Comparison of ENCODE assay signal across 11 cellular contexts in genomic region chr17:48102700-48103378, GRCh38. TPM values are rescaled to one million over a fixed set of nuclear protein-coding genes. Genes with fewer than 3 reads are reported as not detected.
A peak's percentile ranks its signal among the peaks of the same experiment; 100 is the strongest.
DNase-seq lines count a peak whose midpoint lies in the region; ATAC-seq, FAIRE-seq and TF ChIP-seq lines count a peak whose summit lies in the region.
"Had no signal": no experiment of that assay in that cellular context is flagged by ENCODE, and none has a peak within 500 bp of the region (broad histone marks: within the 10 kb centered on the region; RNA-seq: fewer than 3 reads in every experiment).

No MANE protein-coding gene starts in this region.

- POLR2A ChIA-PET in HepG2 (lab: Yijun Ruan, JAX) = interaction anchor here (1.7 kb wide), 1 partner anchor 54 kb away, joined by 5 read pairs; the partner anchor contains the start of gene NFE2L1

- CTCF ChIA-PET in HepG2 (lab: Yijun Ruan, JAX; ENCODE audit: low intra/inter-chr PET ratio, low total read pairs) = no interaction called here

- peak overlapping the region; percentile 70 for H2AFZ ChIP-seq in HepG2 (ENCODE audit: low read length)

- no peaks in the 10 kb centered on the region for H3K27me3 Mint-ChIP-seq in chondrocyte (ENCODE audit: low read depth)

- H3K9me3 Mint-ChIP-seq in chondrocyte (ENCODE audit: low read depth) = no peaks in the 10 kb centered on the region

- no peaks in the 10 kb centered on the region for H3K36me3 ChIP-seq in HepG2 (replicated peaks in 1 of 2; ENCODE audit: control insufficient read depth in 1 of 2, insufficient read depth in 2 of 2, low read length in 2 of 2)
- no peaks in the 10 kb centered on the region for H3K36me3 ChIP-seq in right lobe of liver
- no peaks in the 10 kb centered on the region for H3K36me3 ChIP-seq in testis (ENCODE audit: low read depth, missing control alignments)

- DNase-seq in HepG2 (ENCODE audit: low spot score) (peak; percentile 30), right lobe of liver (no peak), SK-MEL-5 (ENCODE audit: low read depth, low spot score) (peak; percentile 39), chondrocyte (ENCODE audit: low spot score) (peak; percentile 2), testis (peak; percentile 68), SHP77 (lab: John Stamatoyannopoulos, UW) (no peak), retina (no peak)
- DNase-seq: activated CD8-positive, alpha-beta memory T cell treated with anti-CD3 and anti-CD28 coated beads, Interleukin-2, amount 50 U/mL, for 4 hours; COR-L47; NCI-H1105 treated with DMSO at 0.1 percent for 48 hours had no signal

- no TSS peak for BruUV-seq in HepG2 (replicated peaks; lab: Mats Ljungman, UMichigan)

- no peaks in the 10 kb centered on the region for H3K9me3 ChIP-seq in HepG2 (ENCODE audit: low read length)
- no peaks in the 10 kb centered on the region for H3K9me3 ChIP-seq in right lobe of liver
- H3K9me3 ChIP-seq in testis = no peaks in the 10 kb centered on the region

- H3K4me3 ChIP-seq in HepG2 (replicated peaks in 1 of 3; ENCODE audit: insufficient read depth in 1 of 3, low read depth in 2 of 3, low read length in 3 of 3) = no peak overlapping the region
- H3K4me3 ChIP-seq in right lobe of liver = no peak overlapping the region
- no peak overlapping the region for H3K4me3 ChIP-seq in testis

- TF ChIP-seq POLR2A in HepG2 (IDR thresholded peaks at IDR 0.05; ENCODE audit: insufficient read depth in 1 of 2, low read depth in 2 of 2, low read length in 2 of 2) = no peak
- TF ChIP-seq POLR2A in right lobe of liver (IDR thresholded peaks at IDR 0.05) = no peak
- TF ChIP-seq POLR2A in testis (IDR thresholded peaks at IDR 0.05) = no peak

- in situ Hi-C loops in HepG2 (cut with HindIII; ENCODE audit: extremely low pct_ligation_motif_present, low pct_unique_long_range_greater_than_20kb) = no loop called here
- in situ Hi-C loops in SK-MEL-5 (cut with HindIII; ENCODE audit: low pct_unique_long_range_greater_than_20kb, low sequenced_read_pairs) = no loop called here

- WGBS in HepG2 (ENCODE audit: low lambda C conversion rate) = 59% methylated on average over 5 of the region's 5 CpGs
- WGBS in right lobe of liver (ENCODE audit: insufficient coverage, low coverage, low lambda C conversion rate, missing lambda C conversion rate) = 62% methylated on average over 5 of the region's 5 CpGs
- WGBS in testis, 2 donors = 74 to 81% methylated on average over 5 of the region's 5 CpGs

- FAIRE-seq in HepG2 (lab: Jason Lieb, UNC) = no peak

- H3K27me3 ChIP-seq in HepG2 (ENCODE audit: control insufficient read depth in 1 of 2, insufficient read depth in 2 of 2, low read length in 2 of 2) (no peaks in the 10 kb centered on the region; a peak in 2 of 5 replicates), right lobe of liver (no peaks in the 10 kb centered on the region), testis (no peaks in the 10 kb centered on the region)

- H3K4me1 ChIP-seq in HepG2 (ENCODE audit: insufficient read depth, low read length) = peaks cover 31% of the 10 kb centered on the region
- H3K4me1 ChIP-seq in right lobe of liver = peaks cover 0 to 6% (median 0%) of the 10 kb centered on the region in 4 donors
- H3K4me1 ChIP-seq in testis = peaks cover 7% of the 10 kb centered on the region

- H4K20me1 ChIP-seq in HepG2 (ENCODE audit: insufficient read depth, low read length) = no peaks in the 10 kb centered on the region

- no peak overlapping the region for H3K4me2 ChIP-seq in HepG2 (ENCODE audit: low read depth, low read length)

- peaks cover 28% of the 10 kb centered on the region for H3K4me1 Mint-ChIP-seq in chondrocyte (ENCODE audit: low read depth)

- H3K27ac ChIP-seq in HepG2 (ENCODE audit: extremely low read length, insufficient read depth, low read length) (no peak overlapping the region), right lobe of liver (no peak overlapping the region), testis (no peak overlapping the region)

- intact Hi-C loops in HepG2 (cut with micrococcal nuclease; ENCODE audit: unreplicated experiment) (no loop called here), right lobe of liver (cut with DNase I) (no loop called here), testis (cut with DNase I; ENCODE audit: low total_unique reads) (no loop called here)

- no peak overlapping the region for H3K9ac ChIP-seq in HepG2 (ENCODE audit: insufficient read depth, low read depth, low read length)

- TF ChIP-seq RAD21 in HepG2 (CRISPR knock-in tag; IDR thresholded peaks at IDR 0.05) = no peak

- peaks cover 27% of the 10 kb centered on the region for H3K79me2 ChIP-seq in HepG2 (ENCODE audit: insufficient read depth, low read length)

- TF ChIP-seq EP300 in HepG2 (IDR thresholded peaks at IDR 0.05; ENCODE audit: low read depth in 2 of 2, low read length in 2 of 2) (no peak), HepG2 (CRISPR knock-in tag; IDR thresholded peaks at IDR 0.05; ENCODE audit: borderline replicate concordance) (no peak)

- no peak for ATAC-seq in HepG2
- ATAC-seq in right lobe of liver = no peak
- no peak for ATAC-seq in GM21723 (IDR thresholded peaks at IDR 0.05; ENCODE audit: unreplicated experiment)

- peak overlapping the region; percentile 28 for H3K4me3 Mint-ChIP-seq in chondrocyte (ENCODE audit: unreplicated experiment)

- TF ChIP-seq CTCF in HepG2 (CRISPR knock-in tag; IDR thresholded peaks at IDR 0.05) = no peak
- no peak for TF ChIP-seq CTCF in right lobe of liver (IDR thresholded peaks at IDR 0.05)
- TF ChIP-seq CTCF in chondrocyte (IDR thresholded peaks at IDR 0.05) = no peak
- TF ChIP-seq CTCF in testis (IDR thresholded peaks at IDR 0.05) = no peak

- no peaks in the 10 kb centered on the region for H3K36me3 Mint-ChIP-seq in chondrocyte (ENCODE audit: low read depth)

- peak overlapping the region; percentile 47 for H3K27ac Mint-ChIP-seq in chondrocyte (ENCODE audit: unreplicated experiment)

RNA-seq across cellular contexts. Expression of gene CBX1, which starts 1.6 kb away (rescaled TPM):
- total RNA-seq in HepG2 (2016; rRNA removed; fragmentation: Illumina TruSeq; extraction: Trizol) (108 and 143 TPM in 2 replicates), right lobe of liver (10 to 100 TPM in 2 of 6 experiments, 1 to 10 TPM in 4; 7.0 to 10.5 (median 9.9) TPM), chondrocyte (73.6 to 78.2 TPM (median 74.9 TPM) in 3 replicates), testis (10 to 100 TPM; 59.9 to 70.1 TPM)
- 16.2 and 17.8 TPM in 2 replicates for total RNA-seq in HepG2 (2016; cell fraction: cytosol; rRNA removed; fragmentation: Illumina TruSeq; extraction: Trizol; ENCODE audit: low read depth)
- 108 and 140 TPM in 2 replicates for total RNA-seq in HepG2 (2016; cell fraction: insoluble cytoplasmic fraction; rRNA removed; fragmentation: Illumina TruSeq; extraction: Trizol)
- total RNA-seq in HepG2 (2016; cell fraction: membrane; rRNA removed; fragmentation: Illumina TruSeq; extraction: Trizol) = 67.2 and 72.5 TPM in 2 replicates
- 42.1 and 47.3 TPM in 2 replicates for total RNA-seq in HepG2 (2016; cell fraction: nucleus; rRNA removed; fragmentation: Illumina TruSeq; extraction: Trizol)
- polyA plus RNA-seq in HepG2 (2011; rRNA removed) (14.1 and 17.8 TPM in 2 replicates), testis (ENCODE audit: insufficient read depth, low read depth, low replicate concordance) (123 TPM)
- 10.3 and 14.7 TPM in 2 replicates for polyA plus RNA-seq in HepG2 (2011; cell fraction: cytosol; rRNA removed)
- polyA plus RNA-seq in HepG2 (2011; cell fraction: nucleus; rRNA removed) = 6.8 and 9.2 TPM in 2 replicates
- polyA plus RNA-seq in HepG2 (2012) = 50.0 and 59.7 TPM in 2 replicates
- 17.9 and 19.4 TPM in 2 replicates for polyA plus RNA-seq in HepG2 (2016; cell fraction: cytosol; fragmentation: Illumina TruSeq; extraction: Trizol; ENCODE audit: low read depth)
- 155 TPM in 2 replicates for polyA plus RNA-seq in HepG2 (2016; cell fraction: insoluble cytoplasmic fraction; fragmentation: Illumina TruSeq; extraction: Trizol; ENCODE audit: low read depth)
- 52.8 TPM in 2 replicates for polyA plus RNA-seq in HepG2 (2016; cell fraction: membrane; fragmentation: Illumina TruSeq; extraction: Trizol; ENCODE audit: low read depth)
- 70.7 and 71.8 TPM in 2 replicates for polyA plus RNA-seq in HepG2 (2016; cell fraction: nucleus; fragmentation: Illumina TruSeq; extraction: Trizol; ENCODE audit: insufficient read depth, low read depth)
- polyA minus RNA-seq in HepG2 (2011; rRNA and poly(A)+ RNA removed; ENCODE audit: low replicate concordance) = 6.5 and 6.7 TPM in 2 replicates
- 12.5 and 14.1 TPM in 2 replicates for polyA minus RNA-seq in HepG2 (2011; cell fraction: cytosol; rRNA and poly(A)+ RNA removed)
- polyA minus RNA-seq in HepG2 (2011; cell fraction: nucleus; rRNA and poly(A)+ RNA removed) = 9.0 and 9.3 TPM in 2 replicates
- 43.9 and 47.2 TPM in 2 replicates for total RNA-seq in SK-MEL-5 (2014; rRNA removed; shearing (Covaris generic))
- 46.9 and 61.0 TPM in 2 replicates for polyA plus RNA-seq in SK-MEL-5 (2015; cell fraction: cytosol; rRNA removed)
- polyA plus RNA-seq in SK-MEL-5 (2015; cell fraction: nucleus; rRNA removed) = 21.4 and 24.2 TPM in 2 replicates

RNA-seq across cellular contexts. Expression of gene SNX11, which starts 4.7 kb away (rescaled TPM):
- total RNA-seq in HepG2 (2016; rRNA removed; fragmentation: Illumina TruSeq; extraction: Trizol) (14.0 and 15.9 TPM in 2 replicates), right lobe of liver (10 to 100 TPM in 3 of 6 experiments, 1 to 10 TPM in 3; 7.2 to 11.7 (median 9.2) TPM), chondrocyte (22.3 to 24.7 TPM (median 22.5 TPM) in 3 replicates), testis (10 to 100 TPM; 20.3 to 23.1 TPM)
- 6.2 and 6.3 TPM in 2 replicates for total RNA-seq in HepG2 (2016; cell fraction: cytosol; rRNA removed; fragmentation: Illumina TruSeq; extraction: Trizol; ENCODE audit: low read depth)
- total RNA-seq in HepG2 (2016; cell fraction: insoluble cytoplasmic fraction; rRNA removed; fragmentation: Illumina TruSeq; extraction: Trizol) = 13.8 and 15.9 TPM in 2 replicates
- 14.3 and 16.5 TPM in 2 replicates for total RNA-seq in HepG2 (2016; cell fraction: membrane; rRNA removed; fragmentation: Illumina TruSeq; extraction: Trizol)
- total RNA-seq in HepG2 (2016; cell fraction: nucleus; rRNA removed; fragmentation: Illumina TruSeq; extraction: Trizol) = 11.5 and 12.4 TPM in 2 replicates
- polyA plus RNA-seq in HepG2 (2011; rRNA removed) (12.9 and 14.0 TPM in 2 replicates), testis (ENCODE audit: insufficient read depth, low read depth, low replicate concordance) (23.1 TPM)
- polyA plus RNA-seq in HepG2 (2011; cell fraction: cytosol; rRNA removed) = 11.7 and 14.4 TPM in 2 replicates
- polyA plus RNA-seq in HepG2 (2011; cell fraction: nucleus; rRNA removed) = 10.4 and 12.3 TPM in 2 replicates
- polyA plus RNA-seq in HepG2 (2012) = 9.6 and 9.7 TPM in 2 replicates
- polyA plus RNA-seq in HepG2 (2016; cell fraction: cytosol; fragmentation: Illumina TruSeq; extraction: Trizol; ENCODE audit: low read depth) = 4.2 TPM in 2 replicates
- 17.1 and 18.0 TPM in 2 replicates for polyA plus RNA-seq in HepG2 (2016; cell fraction: insoluble cytoplasmic fraction; fragmentation: Illumina TruSeq; extraction: Trizol; ENCODE audit: low read depth)
- 11.9 and 13.2 TPM in 2 replicates for polyA plus RNA-seq in HepG2 (2016; cell fraction: membrane; fragmentation: Illumina TruSeq; extraction: Trizol; ENCODE audit: low read depth)
- polyA plus RNA-seq in HepG2 (2016; cell fraction: nucleus; fragmentation: Illumina TruSeq; extraction: Trizol; ENCODE audit: insufficient read depth, low read depth) = 19.4 and 22.2 TPM in 2 replicates
- polyA minus RNA-seq in HepG2 (2011; rRNA and poly(A)+ RNA removed; ENCODE audit: low replicate concordance) = 14.4 and 17.8 TPM in 2 replicates
- polyA minus RNA-seq in HepG2 (2011; cell fraction: cytosol; rRNA and poly(A)+ RNA removed) = 6.2 and 7.3 TPM in 2 replicates
- 11.1 and 12.1 TPM in 2 replicates for polyA minus RNA-seq in HepG2 (2011; cell fraction: nucleus; rRNA and poly(A)+ RNA removed)
- 11.0 and 13.0 TPM in 2 replicates for total RNA-seq in SK-MEL-5 (2014; rRNA removed; shearing (Covaris generic))
- polyA plus RNA-seq in SK-MEL-5 (2015; cell fraction: cytosol; rRNA removed) = 16.9 and 21.1 TPM in 2 replicates
- 25.1 and 30.3 TPM in 2 replicates for polyA plus RNA-seq in SK-MEL-5 (2015; cell fraction: nucleus; rRNA removed)

RNA-seq across cellular contexts. Expression of gene NFE2L1, which starts 54.7 kb away (rescaled TPM):
- total RNA-seq in HepG2 (2016; rRNA removed; fragmentation: Illumina TruSeq; extraction: Trizol) (53.7 and 67.0 TPM in 2 replicates), right lobe of liver (100 to 1,000 TPM in 4 of 6 experiments, 10 to 100 TPM in 2; 63.1 to 156 (median 117) TPM), chondrocyte (290 to 445 TPM (median 444 TPM) in 3 replicates), testis (100 to 1,000 TPM; 180 to 199 TPM)
- 4.7 and 5.3 TPM in 2 replicates for total RNA-seq in HepG2 (2016; cell fraction: cytosol; rRNA removed; fragmentation: Illumina TruSeq; extraction: Trizol; ENCODE audit: low read depth)
- total RNA-seq in HepG2 (2016; cell fraction: insoluble cytoplasmic fraction; rRNA removed; fragmentation: Illumina TruSeq; extraction: Trizol) = 48.3 and 75.7 TPM in 2 replicates
- total RNA-seq in HepG2 (2016; cell fraction: membrane; rRNA removed; fragmentation: Illumina TruSeq; extraction: Trizol) = 18.1 and 20.9 TPM in 2 replicates
- total RNA-seq in HepG2 (2016; cell fraction: nucleus; rRNA removed; fragmentation: Illumina TruSeq; extraction: Trizol) = 60.7 and 74.8 TPM in 2 replicates
- polyA plus RNA-seq in HepG2 (2011; rRNA removed) (234 and 278 TPM in 2 replicates), testis (ENCODE audit: insufficient read depth, low read depth, low replicate concordance) (193 TPM)
- polyA plus RNA-seq in HepG2 (2011; cell fraction: cytosol; rRNA removed) = 165 and 176 TPM in 2 replicates
- polyA plus RNA-seq in HepG2 (2011; cell fraction: nucleus; rRNA removed) = 160 and 175 TPM in 2 replicates
- polyA plus RNA-seq in HepG2 (2012) = 180 and 241 TPM in 2 replicates
- 4.2 and 4.4 TPM in 2 replicates for polyA plus RNA-seq in HepG2 (2016; cell fraction: cytosol; fragmentation: Illumina TruSeq; extraction: Trizol; ENCODE audit: low read depth)
- polyA plus RNA-seq in HepG2 (2016; cell fraction: insoluble cytoplasmic fraction; fragmentation: Illumina TruSeq; extraction: Trizol; ENCODE audit: low read depth) = 37.5 and 44.9 TPM in 2 replicates
- polyA plus RNA-seq in HepG2 (2016; cell fraction: membrane; fragmentation: Illumina TruSeq; extraction: Trizol; ENCODE audit: low read depth) = 11.3 and 11.8 TPM in 2 replicates
- polyA plus RNA-seq in HepG2 (2016; cell fraction: nucleus; fragmentation: Illumina TruSeq; extraction: Trizol; ENCODE audit: insufficient read depth, low read depth) = 92.7 and 103 TPM in 2 replicates
- 108 and 333 TPM in 2 replicates for polyA minus RNA-seq in HepG2 (2011; rRNA and poly(A)+ RNA removed; ENCODE audit: low replicate concordance)
- polyA minus RNA-seq in HepG2 (2011; cell fraction: cytosol; rRNA and poly(A)+ RNA removed) = 114 and 124 TPM in 2 replicates
- 57.3 and 65.6 TPM in 2 replicates for polyA minus RNA-seq in HepG2 (2011; cell fraction: nucleus; rRNA and poly(A)+ RNA removed)
- 32.6 and 35.4 TPM in 2 replicates for total RNA-seq in SK-MEL-5 (2014; rRNA removed; shearing (Covaris generic))
- 185 and 219 TPM in 2 replicates for polyA plus RNA-seq in SK-MEL-5 (2015; cell fraction: cytosol; rRNA removed)
- polyA plus RNA-seq in SK-MEL-5 (2015; cell fraction: nucleus; rRNA removed) = 61.3 and 71.3 TPM in 2 replicates

Comparison
In these comparisons a context has a peak if more than half of its experiments do, and no peak if none do; other contexts are left out.
1. DNase-seq: peak in HepG2 (single experiment), SK-MEL-5 (single experiment), chondrocyte (single experiment) and testis (single experiment); none in right lobe of liver (0 of 3), SHP77 (0 of 2) and retina (single experiment).